In genomic region chr1:170768929-170769328, GRCh38 we compare ENCODE assay signal across 14 cellular contexts.
DNase-seq lines count a peak whose midpoint lies in the region; ATAC-seq and TF ChIP-seq lines count a peak whose summit lies in the region.
"Had no signal": no experiment of that assay in that cellular context is flagged by ENCODE, and none has a peak within 500 bp of the region (broad histone marks: within the 10 kb centered on the region; RNA-seq: fewer than 3 reads in every experiment).

No MANE protein-coding gene starts in this region.

- peaks cover 4% of the 10 kb centered on the region for H3K27me3 Mint-ChIP-seq in nephron progenitor cell (ENCODE audit: low read depth, poor library complexity)

- DNase-seq in HCT116 (ENCODE audit: low read depth, low spot score) = no peak
- no peak for DNase-seq in SK-N-SH
- DNase-seq in fibroblast of pulmonary artery (ENCODE audit: low read depth) = peak; percentile 13
- peak; percentile 23 for DNase-seq in nephron progenitor cell
- DNase-seq in HuH-7.5 (ENCODE audit: low spot score) = no peak
- DNase-seq in occipital lobe (lab: John Stamatoyannopoulos, UW) = no peak
- DNase-seq: DMS 273 treated with DMSO at 0.1 percent for 48 hours, H9, NCI-H1436 treated with DMSO at 0.1 percent for 48 hours, NCI-H2081, NCI-H510A treated with DMSO at 0.1 percent for 48 hours had no signal

- H3K4me3 ChIP-seq in HCT116 (replicated peaks in 1 of 2; ENCODE audit: low read depth in 1 of 2, low read length in 2 of 2) (no peak overlapping the region), SK-N-SH (ENCODE audit: low read depth in 2 of 2, low read length in 1 of 2) (no peak overlapping the region), fibroblast of pulmonary artery (replicated peaks; ENCODE audit: low read depth, low read length) (no peak overlapping the region)
- H3K4me3 ChIP-seq: BLaER1, SK-N-MC had no signal

- POLR2A ChIA-PET in HCT116 (lab: Charles Lee) (no interaction called here), SK-N-SH (lab: Yijun Ruan, JAX) (no interaction called here)

- H3K27me3 ChIP-seq in HCT116 (ENCODE audit: insufficient read depth, low read length) = no peaks in the 10 kb centered on the region
- H3K27me3 ChIP-seq in SK-N-SH (ENCODE audit: insufficient read depth) = no peaks in the 10 kb centered on the region
- H3K27me3 ChIP-seq: BLaER1 had no signal

- H2AFZ ChIP-seq in HCT116 (ENCODE audit: low read depth, low read length, poor library complexity, severe bottlenecking) (no peak overlapping the region), SK-N-SH (ENCODE audit: low read depth) (no peak overlapping the region)

- H4K20me1 ChIP-seq in HCT116 (ENCODE audit: insufficient read depth) (no peaks in the 10 kb centered on the region), SK-N-SH (ENCODE audit: insufficient read depth) (no peaks in the 10 kb centered on the region)
- H4K20me1 ChIP-seq: BLaER1 had no signal

- H3K9ac ChIP-seq in HCT116 (ENCODE audit: low read length) = no peak overlapping the region
- no peak overlapping the region for H3K9ac ChIP-seq in SK-N-SH
- H3K9ac ChIP-seq: BLaER1 had no signal

- 65% methylated on average over 1 of the region's 1 CpG for WGBS in SK-N-SH (ENCODE audit: low lambda C conversion rate)

- no peak overlapping the region for H3K4me3 Mint-ChIP-seq in nephron progenitor cell
- H3K4me3 Mint-ChIP-seq: H9 had no signal

- CTCF ChIA-PET in HCT116 (lab: Charles Lee) = no interaction called here
- CTCF ChIA-PET in SK-N-SH (lab: Yijun Ruan, JAX) = no interaction called here

- H3K79me2 ChIP-seq in HCT116 (ENCODE audit: insufficient read depth, low read length) = no peaks in the 10 kb centered on the region
- H3K79me2 ChIP-seq in SK-N-SH (ENCODE audit: insufficient read depth) = no peaks in the 10 kb centered on the region

- intact Hi-C loops in HCT116 (cut with micrococcal nuclease) = no loop called here

- H3K9me2 ChIP-seq in HCT116 (ENCODE audit: insufficient read depth) (no peaks in the 10 kb centered on the region), SK-N-SH (no peaks in the 10 kb centered on the region)

- H3K4me2 ChIP-seq in HCT116 (ENCODE audit: low read length) (no peak overlapping the region), SK-N-SH (no peak overlapping the region)
- H3K4me2 ChIP-seq: BLaER1 had no signal

- H3K4me1 Mint-ChIP-seq in nephron progenitor cell = no peaks in the 10 kb centered on the region
- H3K4me1 Mint-ChIP-seq: H9 had no signal

- ATAC-seq in HCT116 (no peak), GM21367 (IDR thresholded peaks at IDR 0.05; ENCODE audit: unreplicated experiment) (no peak)

- TF ChIP-seq CTCF in HCT116 (IDR thresholded peaks at IDR 0.05 in 2 of 3, conservative IDR thresholded peaks at IDR 0.05 in 1 of 3; ENCODE audit: borderline replicate concordance in 1 of 3, insufficient read depth in 1 of 3, low read depth in 2 of 3, low read length in 2 of 3) (no peak), SK-N-SH (IDR thresholded peaks at IDR 0.05) (no peak), fibroblast of pulmonary artery (IDR thresholded peaks at IDR 0.05; ENCODE audit: low read length, missing control alignments) (no peak), nephron progenitor cell (IDR thresholded peaks at IDR 0.05) (no peak)

- H3K36me3 ChIP-seq in HCT116 (ENCODE audit: control insufficient read depth in 1 of 2, insufficient read depth in 2 of 2, low read length in 2 of 2) (no peaks in the 10 kb centered on the region), SK-N-SH (replicated peaks in 1 of 2; ENCODE audit: control insufficient read depth in 1 of 2, insufficient read depth in 2 of 2, low read length in 1 of 2) (no peaks in the 10 kb centered on the region)
- H3K36me3 ChIP-seq: BLaER1 had no signal

- TF ChIP-seq POLR2A in HCT116 (IDR thresholded peaks at IDR 0.05; ENCODE audit: borderline replicate concordance, extremely low read depth, insufficient read depth, insufficient read length) = no peak

- H3K9me3 ChIP-seq in HCT116 (ENCODE audit: control insufficient read depth in 1 of 2, insufficient read depth in 1 of 2, low read depth in 1 of 2, low read length in 2 of 2) (no peaks in the 10 kb centered on the region), SK-N-SH (no peaks in the 10 kb centered on the region)
- H3K9me3 ChIP-seq: BLaER1 had no signal

- no TSS peak for BruUV-seq in HCT116 (replicated peaks; lab: Mats Ljungman, UMichigan)

- no peaks in the 10 kb centered on the region for H3K9me3 Mint-ChIP-seq in nephron progenitor cell
- H3K9me3 Mint-ChIP-seq: H9 had no signal

- H3K27ac ChIP-seq in HCT116 (ENCODE audit: low read depth, low read length) (no peak overlapping the region), SK-N-SH (ENCODE audit: low read depth in 2 of 2, low read length in 1 of 2) (no peak overlapping the region)
- H3K27ac ChIP-seq: BLaER1, SK-N-MC had no signal

- no peaks in the 10 kb centered on the region for H3K36me3 Mint-ChIP-seq in nephron progenitor cell (ENCODE audit: low read depth)

- no peak overlapping the region for H3K27ac Mint-ChIP-seq in nephron progenitor cell
- H3K27ac Mint-ChIP-seq: H9 had no signal

- H3K4me1 ChIP-seq in HCT116 (ENCODE audit: control insufficient read depth in 1 of 2, insufficient read depth in 2 of 2, low read length in 2 of 2) = no peaks in the 10 kb centered on the region
- peaks cover 0 to 5% of the 10 kb centered on the region in 2 experiments; a peak in 1 of 4 replicates for H3K4me1 ChIP-seq in SK-N-SH (ENCODE audit: control insufficient read depth in 1 of 2, insufficient read depth in 2 of 2, low read depth in 1 of 2, low read length in 1 of 2)
- H3K4me1 ChIP-seq: BLaER1 had no signal

- no peak for TF ChIP-seq RAD21 in HCT116 (IDR thresholded peaks at IDR 0.05; ENCODE audit: low read depth)
- TF ChIP-seq RAD21 in SK-N-SH (IDR thresholded peaks at IDR 0.05; ENCODE audit: low read length) = no peak

- RAD21 ChIA-PET in HCT116 (lab: Charles Lee; ENCODE audit: low non-redundant PET in 1 of 2, low total read pairs in 2 of 2, uncharacterized antibody in 2 of 2, unreplicated experiment in 2 of 2) = no interaction called here

- no peaks in the 10 kb centered on the region for H3F3A ChIP-seq in SK-N-SH (replicated peaks; ENCODE audit: insufficient read depth)

- no peak for TF ChIP-seq EP300 in SK-N-SH (IDR thresholded peaks at IDR 0.05; ENCODE audit: borderline replicate concordance in 1 of 2, low read depth in 1 of 2, low read length in 1 of 2)

TF ChIP-seq in HCT116, 20 proteins besides CTCF, POLR2A, EP300 and RAD21 (continues in another document):
- TF ChIP-seq REST (IDR thresholded peaks at IDR 0.05; ENCODE audit: low read depth) (peak; percentile 58), MAX (IDR thresholded peaks at IDR 0.05) (no peak)

TF ChIP-seq in SK-N-SH, 30 proteins besides CTCF, POLR2A, EP300 and RAD21:
- TF ChIP-seq FOXM1 (IDR thresholded peaks at IDR 0.05; ENCODE audit: low read depth) (no peak), REST (IDR thresholded peaks at IDR 0.05; ENCODE audit: low read depth, low read length) (peak; percentile 96)
TF ChIP-seq in SK-N-SH: peak in this region for 1.

Comparison
In these comparisons a context has a peak if more than half of its experiments do, and no peak if none do; other contexts are left out.
1. DNase-seq: peak in fibroblast of pulmonary artery (single experiment) and nephron progenitor cell (single experiment); none in HCT116 (single experiment), SK-N-SH (single experiment), HuH-7.5 (single experiment) and occipital lobe (single experiment).
2. Of the 11 proteins assayed by ChIP-seq in both SK-N-SH and HCT116: peak only in SK-N-SH: none; only in HCT116: none; in both: REST; in neither: 10.